In the genomic region with DNA sequence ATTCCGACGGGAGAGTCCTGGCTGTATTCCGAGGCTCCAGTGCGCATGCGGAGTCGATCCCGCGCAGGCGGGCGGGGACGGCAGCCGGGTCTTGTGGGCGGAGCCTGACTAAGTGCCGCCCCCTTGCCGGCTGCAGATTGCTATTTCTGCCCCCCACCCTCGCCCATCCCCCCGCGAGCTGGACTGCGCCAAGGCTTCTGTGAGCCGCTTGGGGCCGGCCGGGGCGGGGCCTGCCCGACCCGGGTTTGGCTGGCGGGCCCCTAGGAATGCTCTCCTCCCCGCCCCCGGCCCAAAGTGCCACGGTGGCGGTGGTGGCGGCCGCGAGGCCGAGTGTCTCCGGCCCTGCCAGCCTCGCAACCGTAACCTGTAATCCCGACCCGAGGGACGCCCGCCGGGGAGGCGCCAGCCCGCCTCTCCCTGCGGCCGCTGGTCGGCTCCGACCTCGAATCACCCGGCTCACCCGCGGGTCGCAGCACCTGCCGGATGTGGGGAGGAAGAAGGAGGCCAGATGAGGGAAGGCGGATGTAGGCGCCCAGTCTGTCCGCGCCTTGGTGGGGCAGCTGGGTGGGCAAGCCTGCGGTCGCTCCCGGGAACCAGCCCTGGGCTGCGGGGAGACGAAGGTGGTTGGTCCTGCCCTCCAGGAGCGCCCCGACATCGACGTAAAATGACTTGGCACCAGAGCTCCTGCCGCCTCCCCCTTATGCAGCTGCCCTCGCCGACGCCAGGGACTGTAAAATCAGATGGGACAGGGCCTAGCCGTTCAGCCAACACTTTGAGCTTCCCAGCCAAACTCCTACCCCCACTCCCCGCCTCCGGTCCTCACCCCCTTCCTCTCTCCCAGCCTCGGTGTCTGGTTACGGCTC, we compare ENCODE assay signal across 1 cellular context.
A peak's percentile ranks its signal among the peaks of the same experiment; 100 is the strongest.
TF ChIP-seq lines count a peak whose summit lies in the region.

No MANE protein-coding gene starts in this region.

TF ChIP-seq in K562, 482 proteins besides CTCF, POLR2A, EP300 and RAD21 (continued from another document and continues in another):
- no peak for TF ChIP-seq KLF13 (tag; IDR thresholded peaks at IDR 0.05; ENCODE audit: borderline replicate concordance, low read depth)
- no peak for TF ChIP-seq ZNF584 (CRISPR knock-in tag; IDR thresholded peaks at IDR 0.05; ENCODE audit: low read depth)
- peak; percentile 87 for TF ChIP-seq EP400 (IDR thresholded peaks at IDR 0.05)
- TF ChIP-seq, protein P1, sequence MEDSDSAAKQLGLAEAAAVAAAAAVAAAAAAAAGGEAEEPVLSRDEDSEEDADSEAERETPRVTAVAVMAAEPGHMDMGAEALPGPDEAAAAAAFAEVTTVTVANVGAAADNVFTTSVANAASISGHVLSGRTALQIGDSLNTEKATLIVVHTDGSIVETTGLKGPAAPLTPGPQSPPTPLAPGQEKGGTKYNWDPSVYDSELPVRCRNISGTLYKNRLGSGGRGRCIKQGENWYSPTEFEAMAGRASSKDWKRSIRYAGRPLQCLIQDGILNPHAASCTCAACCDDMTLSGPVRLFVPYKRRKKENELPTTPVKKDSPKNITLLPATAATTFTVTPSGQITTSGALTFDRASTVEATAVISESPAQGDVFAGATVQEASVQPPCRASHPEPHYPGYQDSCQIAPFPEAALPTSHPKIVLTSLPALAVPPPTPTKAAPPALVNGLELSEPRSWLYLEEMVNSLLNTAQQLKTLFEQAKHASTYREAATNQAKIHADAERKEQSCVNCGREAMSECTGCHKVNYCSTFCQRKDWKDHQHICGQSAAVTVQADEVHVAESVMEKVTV (CRISPR knock-in tag; IDR thresholded peaks at IDR 0.05), result no peak
- TF ChIP-seq, protein P2, sequence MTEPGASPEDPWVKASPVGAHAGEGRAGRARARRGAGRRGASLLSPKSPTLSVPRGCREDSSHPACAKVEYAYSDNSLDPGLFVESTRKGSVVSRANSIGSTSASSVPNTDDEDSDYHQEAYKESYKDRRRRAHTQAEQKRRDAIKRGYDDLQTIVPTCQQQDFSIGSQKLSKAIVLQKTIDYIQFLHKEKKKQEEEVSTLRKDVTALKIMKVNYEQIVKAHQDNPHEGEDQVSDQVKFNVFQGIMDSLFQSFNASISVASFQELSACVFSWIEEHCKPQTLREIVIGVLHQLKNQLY (CRISPR knock-in tag; conservative IDR thresholded peaks at IDR 0.05), result no peak
- TF ChIP-seq, protein P3, sequence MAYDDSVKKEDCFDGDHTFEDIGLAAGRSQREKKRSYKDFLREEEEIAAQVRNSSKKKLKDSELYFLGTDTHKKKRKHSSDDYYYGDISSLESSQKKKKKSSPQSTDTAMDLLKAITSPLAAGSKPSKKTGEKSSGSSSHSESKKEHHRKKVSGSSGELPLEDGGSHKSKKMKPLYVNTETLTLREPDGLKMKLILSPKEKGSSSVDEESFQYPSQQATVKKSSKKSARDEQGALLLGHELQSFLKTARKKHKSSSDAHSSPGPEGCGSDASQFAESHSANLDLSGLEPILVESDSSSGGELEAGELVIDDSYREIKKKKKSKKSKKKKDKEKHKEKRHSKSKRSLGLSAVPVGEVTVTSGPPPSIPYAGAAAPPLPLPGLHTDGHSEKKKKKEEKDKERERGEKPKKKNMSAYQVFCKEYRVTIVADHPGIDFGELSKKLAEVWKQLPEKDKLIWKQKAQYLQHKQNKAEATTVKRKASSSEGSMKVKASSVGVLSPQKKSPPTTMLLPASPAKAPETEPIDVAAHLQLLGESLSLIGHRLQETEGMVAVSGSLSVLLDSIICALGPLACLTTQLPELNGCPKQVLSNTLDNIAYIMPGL (CRISPR knock-in tag; IDR thresholded peaks at IDR 0.05), result no peak
- TF ChIP-seq, protein P4, sequence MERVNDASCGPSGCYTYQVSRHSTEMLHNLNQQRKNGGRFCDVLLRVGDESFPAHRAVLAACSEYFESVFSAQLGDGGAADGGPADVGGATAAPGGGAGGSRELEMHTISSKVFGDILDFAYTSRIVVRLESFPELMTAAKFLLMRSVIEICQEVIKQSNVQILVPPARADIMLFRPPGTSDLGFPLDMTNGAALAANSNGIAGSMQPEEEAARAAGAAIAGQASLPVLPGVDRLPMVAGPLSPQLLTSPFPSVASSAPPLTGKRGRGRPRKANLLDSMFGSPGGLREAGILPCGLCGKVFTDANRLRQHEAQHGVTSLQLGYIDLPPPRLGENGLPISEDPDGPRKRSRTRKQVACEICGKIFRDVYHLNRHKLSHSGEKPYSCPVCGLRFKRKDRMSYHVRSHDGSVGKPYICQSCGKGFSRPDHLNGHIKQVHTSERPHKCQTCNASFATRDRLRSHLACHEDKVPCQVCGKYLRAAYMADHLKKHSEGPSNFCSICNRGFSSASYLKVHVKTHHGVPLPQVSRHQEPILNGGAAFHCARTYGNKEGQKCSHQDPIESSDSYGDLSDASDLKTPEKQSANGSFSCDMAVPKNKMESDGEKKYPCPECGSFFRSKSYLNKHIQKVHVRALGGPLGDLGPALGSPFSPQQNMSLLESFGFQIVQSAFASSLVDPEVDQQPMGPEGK (CRISPR knock-in tag; IDR thresholded peaks at IDR 0.05; ENCODE audit: borderline replicate concordance), result no peak
- TF ChIP-seq L3MBTL2 (IDR thresholded peaks at IDR 0.05), result peak; percentile 81
- no peak for TF ChIP-seq RBM39 (optimal IDR thresholded peaks at IDR 0.05; ENCODE audit: low read depth, low read length)
- peak; percentile 54 for TF ChIP-seq FIP1L1 (IDR thresholded peaks at IDR 0.05; ENCODE audit: low read depth, low read length, poor library complexity, severe bottlenecking)
- no peak for TF ChIP-seq PHF21A (IDR thresholded peaks at IDR 0.05; ENCODE audit: borderline replicate concordance, low read depth)
- TF ChIP-seq ARID2 (IDR thresholded peaks at IDR 0.05), result no peak
- TF ChIP-seq TCF7L2 (IDR thresholded peaks at IDR 0.05; ENCODE audit: low read depth, low read length), result no peak
- no peak for TF ChIP-seq ZNF583 (CRISPR knock-in tag; IDR thresholded peaks at IDR 0.05)
- TF ChIP-seq, protein P5, sequence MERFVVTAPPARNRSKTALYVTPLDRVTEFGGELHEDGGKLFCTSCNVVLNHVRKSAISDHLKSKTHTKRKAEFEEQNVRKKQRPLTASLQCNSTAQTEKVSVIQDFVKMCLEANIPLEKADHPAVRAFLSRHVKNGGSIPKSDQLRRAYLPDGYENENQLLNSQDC (CRISPR knock-in tag; IDR thresholded peaks at IDR 0.05), result no peak
- no peak for TF ChIP-seq LCOR (CRISPR knock-in tag; IDR thresholded peaks at IDR 0.05)
- no peak for TF ChIP-seq ZNF431 (CRISPR knock-in tag; IDR thresholded peaks at IDR 0.05)
- TF ChIP-seq FOS (IDR thresholded peaks at IDR 0.05; ENCODE audit: extremely low read depth, insufficient read length), result no peak
- TF ChIP-seq HMBOX1 (IDR thresholded peaks at IDR 0.05), result no peak
- peak; percentile 60; the same call in 1 of the 2 replicates for TF ChIP-seq NFRKB (IDR thresholded peaks at IDR 0.05; ENCODE audit: low read depth)
- no peak for TF ChIP-seq JUNB (CRISPR knock-in tag; conservative IDR thresholded peaks at IDR 0.05)
- TF ChIP-seq ZNF347 (CRISPR knock-in tag; IDR thresholded peaks at IDR 0.05; ENCODE audit: low read depth), result no peak
- no peak for TF ChIP-seq ZNF316 (IDR thresholded peaks at IDR 0.05)
- no peak for TF ChIP-seq ZNF354B (CRISPR knock-in tag; IDR thresholded peaks at IDR 0.05)
- TF ChIP-seq, protein P6, sequence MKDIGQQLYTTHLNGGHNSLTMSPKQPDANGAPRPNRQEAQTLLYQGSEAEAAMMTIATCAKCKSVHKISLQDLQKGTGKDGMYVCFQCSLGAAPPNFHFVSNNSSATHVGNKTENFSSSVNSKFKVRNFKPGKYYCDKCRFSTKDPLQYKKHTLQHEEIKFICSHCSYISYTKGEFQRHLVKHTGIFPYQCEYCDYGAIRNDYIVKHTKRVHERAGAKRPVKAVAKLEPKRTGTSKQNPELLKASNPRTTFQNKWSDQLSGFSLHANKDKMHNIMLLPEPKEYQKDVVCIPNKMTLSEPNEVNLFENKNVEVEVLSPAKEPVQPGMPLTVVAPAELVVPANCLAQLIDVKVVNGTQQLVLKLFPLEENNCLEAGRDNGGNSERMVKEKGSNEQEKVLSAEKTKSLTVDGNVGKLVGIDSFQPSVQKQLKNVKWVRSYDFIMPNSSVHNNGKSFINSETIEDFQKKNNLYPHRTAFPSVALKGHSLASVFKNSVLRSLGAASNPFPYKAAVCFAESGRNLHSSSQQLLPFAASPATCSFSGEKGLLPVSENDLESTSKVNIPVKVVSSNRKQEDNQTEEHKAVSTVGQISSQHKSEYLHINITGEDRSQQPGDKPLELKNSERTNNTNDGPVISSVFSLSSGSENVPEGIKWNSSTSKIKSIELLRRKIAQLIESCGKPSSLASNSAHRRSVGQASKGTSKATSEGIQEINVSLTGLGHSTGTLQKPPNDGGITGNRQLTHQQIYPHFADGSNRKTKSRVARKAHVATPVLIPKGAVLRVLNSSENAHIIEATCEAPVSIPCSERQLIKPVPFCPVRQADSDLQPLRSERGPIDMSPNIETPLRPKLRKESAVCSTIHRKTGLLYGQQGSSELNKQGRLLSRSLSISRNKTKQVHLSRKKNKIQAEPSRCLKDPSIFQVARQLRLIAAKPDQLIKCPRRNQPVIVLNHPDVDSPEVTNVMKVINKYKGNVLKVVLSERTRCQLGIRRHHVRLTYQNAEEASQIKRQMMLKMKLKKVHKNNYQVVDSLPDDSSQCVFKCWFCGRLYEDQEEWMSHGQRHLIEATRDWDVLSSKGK (CRISPR knock-in tag; IDR thresholded peaks at IDR 0.05), result no peak
- TF ChIP-seq PML (IDR thresholded peaks at IDR 0.05; ENCODE audit: low read length), result peak; percentile 27; the same call in 1 of the 2 replicates
- no peak for TF ChIP-seq EZH2 (IDR thresholded peaks at IDR 0.05; ENCODE audit: borderline replicate concordance, low read depth, low read length)
- TF ChIP-seq SRSF3 (IDR thresholded peaks at IDR 0.05; ENCODE audit: insufficient read depth, low read length), result no peak
- no peak for TF ChIP-seq SREBF2 (CRISPR knock-in tag; IDR thresholded peaks at IDR 0.05)
- TF ChIP-seq NONO (IDR thresholded peaks at IDR 0.05; ENCODE audit: low read depth in 2 of 2, low read length in 1 of 2), result peak; percentile 23 to 43; a peak in 1 of 4 replicates
- TF ChIP-seq NCOA4 (IDR thresholded peaks at IDR 0.05; ENCODE audit: partially characterized antibody), result no peak
- TF ChIP-seq CSDE1 (IDR thresholded peaks at IDR 0.05), result no peak
- no peak for TF ChIP-seq SIRT6 (IDR thresholded peaks at IDR 0.05; ENCODE audit: low read depth, low read length)
- TF ChIP-seq HSF4 (CRISPR knock-in tag; IDR thresholded peaks at IDR 0.05; ENCODE audit: borderline replicate concordance), result no peak
- no peak for TF ChIP-seq ZNF140 (CRISPR knock-in tag; IDR thresholded peaks at IDR 0.05)
- TF ChIP-seq ZNF586 (CRISPR knock-in tag; conservative IDR thresholded peaks at IDR 0.05), result no peak
- no peak for TF ChIP-seq SETDB1 (IDR thresholded peaks at IDR 0.05; ENCODE audit: low read length)
- no peak for TF ChIP-seq IRF2 (CRISPR knock-in tag; IDR thresholded peaks at IDR 0.05)
- no peak for TF ChIP-seq BDP1 (IDR thresholded peaks at IDR 0.05; ENCODE audit: insufficient read depth, insufficient read length)
- TF ChIP-seq HOXB6 (CRISPR knock-in tag; IDR thresholded peaks at IDR 0.05; ENCODE audit: borderline replicate concordance), result no peak
- 0 out of 2 replicates have a peak, but pooled peaks have one; percentile 16 for TF ChIP-seq NCOA1 (IDR thresholded peaks at IDR 0.05; ENCODE audit: low read depth)
- TF ChIP-seq ZNF398 (CRISPR knock-in tag; IDR thresholded peaks at IDR 0.05), result no peak
- no peak for TF ChIP-seq TEAD2 (tag; IDR thresholded peaks at IDR 0.05)
- no peak for TF ChIP-seq CBFA2T2 (conservative IDR thresholded peaks at IDR 0.05)
- no peak for TF ChIP-seq EHMT2 (IDR thresholded peaks at IDR 0.05)
- no peak for TF ChIP-seq HCFC1 (IDR thresholded peaks at IDR 0.05; ENCODE audit: low read depth, low read length)
- no peak for TF ChIP-seq MBD1 (CRISPR knock-in tag; IDR thresholded peaks at IDR 0.05)
- peak; percentile 60 for TF ChIP-seq ATF7 (IDR thresholded peaks at IDR 0.05)
- TF ChIP-seq ZNF644 (tag; IDR thresholded peaks at IDR 0.05; ENCODE audit: low read depth), result 0 out of 2 replicates have a peak, but pooled peaks have one; percentile 44
- TF ChIP-seq, protein P7, sequence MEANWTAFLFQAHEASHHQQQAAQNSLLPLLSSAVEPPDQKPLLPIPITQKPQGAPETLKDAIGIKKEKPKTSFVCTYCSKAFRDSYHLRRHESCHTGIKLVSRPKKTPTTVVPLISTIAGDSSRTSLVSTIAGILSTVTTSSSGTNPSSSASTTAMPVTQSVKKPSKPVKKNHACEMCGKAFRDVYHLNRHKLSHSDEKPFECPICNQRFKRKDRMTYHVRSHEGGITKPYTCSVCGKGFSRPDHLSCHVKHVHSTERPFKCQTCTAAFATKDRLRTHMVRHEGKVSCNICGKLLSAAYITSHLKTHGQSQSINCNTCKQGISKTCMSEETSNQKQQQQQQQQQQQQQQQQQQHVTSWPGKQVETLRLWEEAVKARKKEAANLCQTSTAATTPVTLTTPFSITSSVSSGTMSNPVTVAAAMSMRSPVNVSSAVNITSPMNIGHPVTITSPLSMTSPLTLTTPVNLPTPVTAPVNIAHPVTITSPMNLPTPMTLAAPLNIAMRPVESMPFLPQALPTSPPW (CRISPR knock-in tag; IDR thresholded peaks at IDR 0.05), result peak; percentile 82
- TF ChIP-seq RHOXF2B (CRISPR knock-in tag; conservative IDR thresholded peaks at IDR 0.05), result no peak
